ENCODE assay signal across 37 cellular contexts in genomic region chr1:58587667-58588066, GRCh38. TPM values are rescaled to one million over a fixed set of nuclear protein-coding genes. Genes with fewer than 3 reads are reported as not detected.
"Had no signal": no experiment of that assay in that cellular context is flagged by ENCODE, and none has a peak within 500 bp of the region (broad histone marks: within the 10 kb centered on the region; RNA-seq: fewer than 3 reads in every experiment).

No MANE protein-coding gene starts in this region.

- H3K9me3 ChIP-seq: MG63 had no signal

- H3K4me3 ChIP-seq: MG63 had no signal

- H3K27me3 ChIP-seq: MG63 had no signal

- H3K36me3 ChIP-seq: MG63 had no signal

- DNase-seq: Karpas-422, Kasumi-1, MG63, MM.1S, MV-4-11, NCI-H1048, NCI-H1092, NCI-H1092 treated with DMSO at 0.1 percent for 48 hours, NCI-H1105, NCI-H1105 treated with DMSO at 0.1 percent for 48 hours, NCI-H1417, NCI-H1417 treated with DMSO at 0.1 percent for 48 hours, NCI-H1436, NCI-H1436 treated with DMSO at 0.1 percent for 48 hours, NCI-H146, NCI-H1694, NCI-H1694 treated with DMSO at 0.1 percent for 48 hours, NCI-H187, NCI-H187 treated with DMSO at 0.1 percent for 48 hours, NCI-H1930, NCI-H2029, NCI-H2081, NCI-H2081 treated with DMSO at 0.1 percent for 48 hours, NCI-H2107, NCI-H2171, NCI-H2171 treated with DMSO at 0.1 percent for 48 hours, NCI-H2227 treated with DMSO at 0.1 percent for 48 hours, NCI-H226, NCI-H345, NCI-H446, NCI-H446 treated with DMSO at 0.1 percent for 48 hours, NCI-H510A, NCI-H510A treated with DMSO at 0.1 percent for 48 hours, NCI-H524 had no signal

RNA-seq across cellular contexts. Expression of gene TACSTD2, which starts 10.6 kb away (rescaled TPM):
- total RNA-seq: LHCN-M2, M059J, NCI-H460 had no signal
